15 cellular contexts compared by ENCODE assay signal in the genomic region with DNA sequence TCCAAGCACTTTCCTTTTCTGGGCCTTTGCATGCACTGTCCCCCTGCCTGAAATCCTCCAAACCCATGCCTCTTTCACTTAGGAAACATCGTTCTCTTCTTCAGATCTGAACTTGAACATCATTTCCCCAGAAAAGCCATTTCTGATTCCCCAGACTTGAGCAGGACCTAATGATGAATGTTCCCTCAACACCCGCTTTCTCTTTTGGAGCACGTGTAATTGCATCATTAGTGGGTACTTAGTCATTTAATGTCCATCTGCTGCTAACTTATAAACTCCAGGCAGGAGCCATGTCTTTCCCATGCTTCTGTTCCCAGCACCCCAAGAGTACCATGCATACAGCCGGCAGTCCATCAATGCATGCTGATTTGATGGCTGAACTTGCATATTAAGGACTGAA.
"Had no signal": no experiment of that assay in that cellular context is flagged by ENCODE, and none has a peak within 500 bp of the region (broad histone marks: within the 10 kb centered on the region; RNA-seq: fewer than 3 reads in every experiment).

No MANE protein-coding gene starts in this region.

- H3K27ac ChIP-seq: ascending aorta, breast epithelium, epithelial cell of prostate, pancreas, thyroid gland had no signal

- H3K4me1 ChIP-seq: ascending aorta, breast epithelium, pancreas, thyroid gland had no signal

- H3K9me3 ChIP-seq: ascending aorta, breast epithelium, pancreas, thyroid gland had no signal

- H3K36me3 ChIP-seq: ascending aorta, breast epithelium, pancreas, thyroid gland had no signal

- ATAC-seq: effector memory CD8-positive, alpha-beta T cell; pancreas; sciatic nerve had no signal

- H3K27me3 ChIP-seq: ascending aorta, breast epithelium, pancreas, thyroid gland had no signal

- DNase-seq: activated CD4-positive, CD25-positive, alpha-beta regulatory T cell treated with anti-CD3 and anti-CD28 coated beads, Interleukin-2, amount 50 U/mL, for 72 hours; activated naive CD4-positive, alpha-beta T cell treated with Interleukin-2 at 50 U/mL for 16 hours; cerebellar nuclear complex; effector memory CD8-positive, alpha-beta T cell; islet precursor cell; naive B cell; pancreas; stimulated activated CD4-positive, alpha-beta T cell treated with anti-CD3 and anti-CD28 coated beads, Interleukin-12 subunit alpha, Interleukin-12 subunit beta, amount 100 ng/mL, for 4 hours; stimulated activated CD4-positive, alpha-beta T cell treated with anti-CD3 and anti-CD28 coated beads, Interleukin-2, amount 100 ng/mL, for 24 hours; thyroid gland had no signal

- H3K4me3 ChIP-seq: ascending aorta, breast epithelium, lung, pancreas, thyroid gland had no signal
